ENCODE assay signal across 14 cellular contexts in genomic region chr3:186526256-186526606, GRCh38. TPM values are rescaled to one million over a fixed set of nuclear protein-coding genes. Genes with fewer than 3 reads are reported as not detected.
A peak's percentile ranks its signal among the peaks of the same experiment; 100 is the strongest.
DNase-seq lines count a peak whose midpoint lies in the region; ATAC-seq and TF ChIP-seq lines count a peak whose summit lies in the region.
"Had no signal": no experiment of that assay in that cellular context is flagged by ENCODE, and none has a peak within 500 bp of the region (broad histone marks: within the 10 kb centered on the region; RNA-seq: fewer than 3 reads in every experiment).

No MANE protein-coding gene starts in this region.

- no peaks in the 10 kb centered on the region for H3K27me3 ChIP-seq in A673 (replicated peaks; ENCODE audit: insufficient read depth, low read depth, low read length, poor library complexity)
- H3K27me3 ChIP-seq: SJCRH30 had no signal

- TF ChIP-seq CTCF in A673 (conservative IDR thresholded peaks at IDR 0.05; ENCODE audit: low read depth, low read length): no peak
- TF ChIP-seq CTCF in Calu3 (IDR thresholded peaks at IDR 0.05; ENCODE audit: unreplicated experiment): no peak

- CTCF ChIA-PET in A673 (lab: Charles Lee): no interaction called here
- CTCF ChIA-PET in Calu3 (lab: Charles Lee): no interaction called here

- POLR2A ChIA-PET in A673 (lab: Charles Lee; ENCODE audit: low non-redundant PET): no interaction called here

- no peak overlapping the region for H3K27ac ChIP-seq in A673 (ENCODE audit: low read depth, low read length, poor library complexity, severe bottlenecking)
- H3K27ac ChIP-seq: GM23248, HL-60, parathyroid adenoma, SJCRH30 had no signal

- no peak overlapping the region for H3K27ac Mint-ChIP-seq in Calu3 (ENCODE audit: unreplicated experiment)

- H3K36me3 ChIP-seq in A673 (ENCODE audit: insufficient read depth, low read length, poor library complexity, severe bottlenecking): no peaks in the 10 kb centered on the region
- H3K36me3 ChIP-seq: SJCRH30 had no signal

- ATAC-seq in GM18909 (IDR thresholded peaks at IDR 0.05; ENCODE audit: poor library complexity, unreplicated experiment) (peak; percentile 50), HG02798 (IDR thresholded peaks at IDR 0.05; ENCODE audit: poor library complexity, unreplicated experiment) (peak; percentile 44)

- no peaks in the 10 kb centered on the region for H3K9me3 ChIP-seq in A673 (ENCODE audit: low read depth, low read length, poor library complexity, severe bottlenecking)
- H3K9me3 ChIP-seq: SJCRH30 had no signal

- DNase-seq in A673 (ENCODE audit: low spot score) (peak; percentile 18), NCI-H446 (lab: John Stamatoyannopoulos, UW) (peak; percentile 54 to 72), Calu3 (no peak), NCI-H1048 (lab: John Stamatoyannopoulos, UW) (no peak)
- DNase-seq in activated CD4-positive, CD25-positive, alpha-beta regulatory T cell (lab: John Stamatoyannopoulos, UW): no peak
- no peak for DNase-seq in activated CD4-positive, alpha-beta T cell treated with anti-CD3 and anti-CD28 coated beads, Interleukin-2, amount 50 U/mL, for 4 hours
- DNase-seq: DMS153, GM23248, MM.1S, SJCRH30 had no signal

- H3K4me3 Mint-ChIP-seq in Calu3 (ENCODE audit: low read depth, unreplicated experiment): no peak overlapping the region

- BruUV-seq in A673 (replicated peaks; lab: Mats Ljungman, UMichigan) (no TSS peak), Calu3 (replicated peaks; lab: Mats Ljungman, UMichigan) (no TSS peak)

- no peaks in the 10 kb centered on the region for H3K9me3 Mint-ChIP-seq in Calu3 (ENCODE audit: low read depth, unreplicated experiment)

- peaks cover 27% of the 10 kb centered on the region for H3K4me1 ChIP-seq in A673 (ENCODE audit: insufficient read depth, low read length, poor library complexity, severe bottlenecking)
- H3K4me1 ChIP-seq: parathyroid adenoma had no signal

- intact Hi-C loops in A673 (cut with micrococcal nuclease; ENCODE audit: unreplicated experiment) (no loop called here), Calu3 (cut with micrococcal nuclease; ENCODE audit: unreplicated experiment) (no loop called here)

- H3K36me3 Mint-ChIP-seq in Calu3 (ENCODE audit: insufficient read depth, unreplicated experiment): no peaks in the 10 kb centered on the region

- H3K27me3 Mint-ChIP-seq in Calu3 (ENCODE audit: unreplicated experiment): peaks cover 37% of the 10 kb centered on the region

- no peaks in the 10 kb centered on the region for H3K4me1 Mint-ChIP-seq in Calu3 (ENCODE audit: low read depth, unreplicated experiment)

- no peak overlapping the region for H3K4me3 ChIP-seq in A673 (ENCODE audit: low read depth, low read length, poor library complexity, severe bottlenecking)
- H3K4me3 ChIP-seq: GM23248, SJCRH30 had no signal

RNA-seq across cellular contexts. Expression of gene CRYGS, which starts 17.9 kb away (rescaled TPM):
- total RNA-seq in A673 (2021) (3.6 and 3.9 TPM in 2 replicates), Calu3 (2022) (7.2 and 9.5 TPM in 2 replicates)

RNA-seq across cellular contexts. Expression of gene TBCCD1, which starts 40.9 kb away (rescaled TPM):
- total RNA-seq in A673 (2021) (19.4 and 20.1 TPM in 2 replicates), Calu3 (2022) (21.0 and 25.1 TPM in 2 replicates)

RNA-seq across cellular contexts. Expression of gene DNAJB11, which starts 44.3 kb away (rescaled TPM):
- 94.1 and 103 TPM in 2 replicates for total RNA-seq in A673 (2021)
- 171 and 181 TPM in 2 replicates for total RNA-seq in Calu3 (2022)

Comparison
In these comparisons a context has a peak if more than half of its experiments do, and no peak if none do; other contexts are left out.
1. DNase-seq: peak in A673 (single experiment) and NCI-H446 (2 of 2); none in Calu3 (single experiment), NCI-H1048 (single experiment), activated CD4-positive, CD25-positive, alpha-beta regulatory T cell (0 of 4) and activated CD4-positive, alpha-beta T cell treated with anti-CD3 and anti-CD28 coated beads, Interleukin-2, amount 50 U/mL, for 4 hours (0 of 2).